Comparison of ENCODE assay signal across 1 cellular context in genomic region chr17:82105882-82106696, GRCh38.
TF ChIP-seq lines count a peak whose summit lies in the region.

No MANE protein-coding gene starts in this region.

TF ChIP-seq in HepG2, 621 proteins besides CTCF, POLR2A, EP300 and RAD21 (continued from another document and continues in another):
- TF ChIP-seq NFAT5 (CRISPR knock-in tag; IDR thresholded peaks at IDR 0.05) (peak; percentile 71; the same call in 1 of the 2 replicates), KDM3A (CRISPR knock-in tag; IDR thresholded peaks at IDR 0.05; ENCODE audit: low read depth) (0 out of 2 replicates have a peak, but pooled peaks have one; percentile 0), FOXA1 (IDR thresholded peaks at IDR 0.05) (no peak), FOXA1 (CRISPR knock-in tag; IDR thresholded peaks at IDR 0.05) (peak; percentile 70), ZBTB14 (CRISPR knock-in tag; IDR thresholded peaks at IDR 0.05) (peak; percentile 15), KLF9 (CRISPR knock-in tag; IDR thresholded peaks at IDR 0.05; ENCODE audit: low read depth) (peak; percentile 72; the same call in 1 of the 2 replicates), PAF1 (CRISPR knock-in tag; IDR thresholded peaks at IDR 0.05) (no peak), ZNF577 (CRISPR knock-in tag; IDR thresholded peaks at IDR 0.05; ENCODE audit: borderline replicate concordance, low read depth) (no peak), ZNF775 (CRISPR knock-in tag; IDR thresholded peaks at IDR 0.05; ENCODE audit: borderline replicate concordance) (no peak), ZNF317 (CRISPR knock-in tag; IDR thresholded peaks at IDR 0.05) (peak; percentile 81; the same call in 1 of the 2 replicates), KAT7 (CRISPR knock-in tag; IDR thresholded peaks at IDR 0.05; ENCODE audit: borderline replicate concordance) (peak; percentile 84; the same call in 1 of the 2 replicates), ZNF557 (CRISPR knock-in tag; IDR thresholded peaks at IDR 0.05) (peak; percentile 68; the same call in 1 of the 2 replicates), THYN1 (CRISPR knock-in tag; IDR thresholded peaks at IDR 0.05; ENCODE audit: borderline replicate concordance, low read depth) (no peak), ZBTB42 (CRISPR knock-in tag; IDR thresholded peaks at IDR 0.05) (peak; percentile 82), E2F5 (CRISPR knock-in tag; conservative IDR thresholded peaks at IDR 0.05) (peak; percentile 9; the same call in 1 of the 2 replicates), ZNF782 (CRISPR knock-in tag; IDR thresholded peaks at IDR 0.05; ENCODE audit: borderline replicate concordance) (no peak; the same call in 1 of the 2 replicates), AGO2 (optimal IDR thresholded peaks at IDR 0.05; ENCODE audit: low read depth, low read length) (peak; percentile 96), ZFP36 (IDR thresholded peaks at IDR 0.05; ENCODE audit: borderline replicate concordance, low read depth, low read length, partially characterized antibody) (no peak), JDP2 (CRISPR knock-in tag; IDR thresholded peaks at IDR 0.05; ENCODE audit: borderline replicate concordance) (no peak), SIN3B (IDR thresholded peaks at IDR 0.05; ENCODE audit: low read length) (0 out of 2 replicates have a peak, but pooled peaks have one; percentile 21), POGK (CRISPR knock-in tag; conservative IDR thresholded peaks at IDR 0.05) (peak; percentile 97), BCLAF1 (IDR thresholded peaks at IDR 0.05) (no peak), ZNF597 (CRISPR knock-in tag; IDR thresholded peaks at IDR 0.05) (no peak), ZNF441 (CRISPR knock-in tag; IDR thresholded peaks at IDR 0.05; ENCODE audit: borderline replicate concordance) (peak; percentile 53; the same call in 1 of the 2 replicates), SP4 (CRISPR knock-in tag; IDR thresholded peaks at IDR 0.05) (peak; percentile 61), ZNF790 (CRISPR knock-in tag; IDR thresholded peaks at IDR 0.05; ENCODE audit: borderline replicate concordance) (peak; percentile 31; the same call in 1 of the 2 replicates), NFRKB (IDR thresholded peaks at IDR 0.05) (no peak), ZSCAN12 (CRISPR knock-in tag; IDR thresholded peaks at IDR 0.05) (0 out of 2 replicates have a peak, but pooled peaks have one; percentile 72), THAP9 (CRISPR knock-in tag; IDR thresholded peaks at IDR 0.05; ENCODE audit: borderline replicate concordance) (peak; percentile 74; the same call in 1 of the 2 replicates), ZMAT5 (CRISPR knock-in tag; IDR thresholded peaks at IDR 0.05; ENCODE audit: borderline replicate concordance, low read depth) (no peak), NCOR1 (IDR thresholded peaks at IDR 0.05; ENCODE audit: borderline replicate concordance, low read length) (no peak), GZF1 (CRISPR knock-in tag; IDR thresholded peaks at IDR 0.05) (no peak), ARID3A (IDR thresholded peaks at IDR 0.05; ENCODE audit: low read depth, low read length) (no peak)
